9 cellular contexts compared by ENCODE assay signal in genomic region chr20:11912013-11912663, GRCh38. TPM values are rescaled to one million over a fixed set of nuclear protein-coding genes. Genes with fewer than 3 reads are reported as not detected.
A peak's percentile ranks its signal among the peaks of the same experiment; 100 is the strongest.
DNase-seq lines count a peak whose midpoint lies in the region; ATAC-seq, FAIRE-seq and TF ChIP-seq lines count a peak whose summit lies in the region.
"Had no signal": no experiment of that assay in that cellular context is flagged by ENCODE, and none has a peak within 500 bp of the region (broad histone marks: within the 10 kb centered on the region; RNA-seq: fewer than 3 reads in every experiment).

No MANE protein-coding gene starts in this region.

- no peaks in the 10 kb centered on the region for H3K9me3 Mint-ChIP-seq in CD14-positive monocyte

- H3K4me3 Mint-ChIP-seq in CD14-positive monocyte, result no peak overlapping the region

- no peak for DNase-seq in CD14-positive monocyte (ENCODE audit: low spot score)
- peak; percentile 35 for DNase-seq in HEK293T (ENCODE audit: extremely low spot score)
- peak; percentile 25 for DNase-seq in SK-N-DZ (ENCODE audit: low spot score)
- DNase-seq in keratinocyte (ENCODE audit: low read depth, low spot score), result no peak
- no peak for DNase-seq in effector CD8-positive, alpha-beta T cell (lab: John Stamatoyannopoulos, UW)
- DNase-seq in stimulated activated CD4-positive, alpha-beta T cell treated with anti-CD3 and anti-CD28 coated beads, Interleukin-2, amount 100 ng/mL, for 24 hours, result no peak

- POLR2A ChIA-PET in HEK293T (lab: Yijun Ruan, JAX), result no interaction called here

- no peak overlapping the region for H3K27ac ChIP-seq in keratinocyte (ENCODE audit: control insufficient read depth, insufficient read depth, low read length)

- H3K79me2 ChIP-seq in keratinocyte (ENCODE audit: control insufficient read depth, insufficient read depth, low read length), result peaks cover 78% of the 10 kb centered on the region

- CTCF ChIA-PET in HEK293T (lab: Yijun Ruan, JAX), result interaction anchor here (0.6 to 1.1 kb wide), 5 partner anchors 10 to 116 kb away, joined by 3 to 6 read pairs (median 3); no protein-coding TSS in a partner anchor

- TF ChIP-seq CTCF in CD14-positive monocyte (IDR thresholded peaks at IDR 0.05), result peak; percentile 37
- TF ChIP-seq CTCF in keratinocyte (optimal IDR thresholded peaks at IDR 0.05 in 1 of 3, IDR thresholded peaks at IDR 0.05 in 1 of 3, conservative IDR thresholded peaks at IDR 0.05 in 1 of 3; ENCODE audit: extremely low read depth in 1 of 3, insufficient read depth in 2 of 3, low read length in 3 of 3), result peak; percentile 61 to 71 (median 68)

- no peaks in the 10 kb centered on the region for H3K27me3 ChIP-seq in keratinocyte (ENCODE audit: control insufficient read depth, extremely low read depth, insufficient read depth, low read length)

- H3K36me3 ChIP-seq in keratinocyte (ENCODE audit: control insufficient read depth in 2 of 2, extremely low read depth in 1 of 2, insufficient read depth in 2 of 2, low read length in 2 of 2), result no peaks in the 10 kb centered on the region

- H4K20me1 ChIP-seq in keratinocyte (ENCODE audit: control insufficient read depth, extremely low read depth, insufficient read depth, low read length), result peaks cover 3% of the 10 kb centered on the region

- H2AFZ ChIP-seq in keratinocyte (ENCODE audit: control insufficient read depth, low read length), result no peak overlapping the region

- peak overlapping the region; percentile 77 for H3K4me2 ChIP-seq in keratinocyte (ENCODE audit: control insufficient read depth, extremely low read depth, insufficient read depth, low read depth, low read length)

- H3K9me3 ChIP-seq in keratinocyte (ENCODE audit: control insufficient read depth, low read depth, low read length), result no peaks in the 10 kb centered on the region

- intact Hi-C loops in CD14-positive monocyte (cut with micrococcal nuclease), result no loop called here

- no peaks in the 10 kb centered on the region for H3K27me3 Mint-ChIP-seq in CD14-positive monocyte (ENCODE audit: low read depth in 3 of 3)

- dilution Hi-C loops in keratinocyte (cut with MboI; ENCODE audit: extremely low pct_ligation_motif_present, low sequenced_read_pairs), result no loop called here

- H3K9me1 ChIP-seq in keratinocyte (ENCODE audit: control insufficient read depth, extremely low read depth, insufficient read depth, low read length), result no peaks in the 10 kb centered on the region

- H3K9ac ChIP-seq in keratinocyte (ENCODE audit: control insufficient read depth, extremely low read depth, insufficient read depth, low read length), result no peak overlapping the region

- H3K4me3 ChIP-seq in keratinocyte (ENCODE audit: control insufficient read depth in 2 of 3, extremely low read depth in 1 of 3, insufficient read depth in 2 of 3, low read depth in 1 of 3, low read length in 3 of 3), result no peak overlapping the region
- H3K4me3 ChIP-seq: skin epidermis had no signal

- H3K27ac Mint-ChIP-seq in CD14-positive monocyte, result no peak overlapping the region

- H3K4me1 ChIP-seq in keratinocyte (ENCODE audit: control insufficient read depth, extremely low read depth, insufficient read depth, low read length), result peaks cover 45% of the 10 kb centered on the region

- ATAC-seq in GM18498 (IDR thresholded peaks at IDR 0.05; ENCODE audit: unreplicated experiment) (no peak), HG03280 (IDR thresholded peaks at IDR 0.05; ENCODE audit: unreplicated experiment) (no peak)

- no peaks in the 10 kb centered on the region for H3K36me3 Mint-ChIP-seq in CD14-positive monocyte

- FAIRE-seq in keratinocyte (lab: Jason Lieb, UNC), result peak; percentile 87

- peaks cover 10% of the 10 kb centered on the region for H3K4me1 Mint-ChIP-seq in CD14-positive monocyte

TF ChIP-seq in HEK293T, 16 proteins besides CTCF, POLR2A, EP300 and RAD21:
- TF ChIP-seq TARDBP (IDR thresholded peaks at IDR 0.05) (no peak), LEF1 (IDR thresholded peaks at IDR 0.05; ENCODE audit: borderline replicate concordance) (no peak), NFRKB (IDR thresholded peaks at IDR 0.05) (no peak), L3MBTL2 (conservative IDR thresholded peaks at IDR 0.05) (no peak), PKNOX1 (IDR thresholded peaks at IDR 0.05) (no peak), ARNT (IDR thresholded peaks at IDR 0.05) (no peak), ZNF384 (IDR thresholded peaks at IDR 0.05) (no peak)

RNA-seq across cellular contexts. Expression of gene BTBD3, which starts 5.6 kb away (rescaled TPM):
- polyA plus RNA-seq in CD14-positive monocyte (1 to 10 TPM; 4.4 to 5.5 TPM), keratinocyte (21.4 to 29.5 TPM (median 22.9 TPM) in 3 replicates)
- polyA plus RNA-seq in SK-N-DZ (2014; cell fraction: cytosol; rRNA removed), result 25.0 and 29.8 TPM in 2 replicates
- polyA plus RNA-seq in SK-N-DZ (2014; cell fraction: nucleus; rRNA removed), result 30.6 and 35.9 TPM in 2 replicates
- polyA plus RNA-seq in keratinocyte (2011; ENCODE audit: low read depth), result 9.0 TPM
- 17.8 and 28.5 TPM in 2 replicates for polyA plus RNA-seq in keratinocyte (2011; cell fraction: cytosol; rRNA removed)
- 34.5 and 36.9 TPM in 2 replicates for polyA plus RNA-seq in keratinocyte (2011; cell fraction: nucleus; rRNA removed)
- 12.5 and 14.2 TPM in 2 replicates for polyA plus RNA-seq in keratinocyte (2012; ENCODE audit: low replicate concordance)
- polyA minus RNA-seq in keratinocyte, result 26.0 to 79.4 TPM (median 71.8 TPM) in 3 replicates
- 21.3 TPM for polyA minus RNA-seq in keratinocyte (2011; cell fraction: cytosol; rRNA and poly(A)+ RNA removed)
- polyA minus RNA-seq in keratinocyte (2011; cell fraction: nucleus; rRNA and poly(A)+ RNA removed), result 18.3 and 39.4 TPM in 2 replicates

Comparison
In these comparisons a context has a peak if more than half of its experiments do, and no peak if none do; other contexts are left out.
1. DNase-seq: peak in HEK293T (single experiment) and SK-N-DZ (single experiment); none in CD14-positive monocyte (single experiment), keratinocyte (single experiment), effector CD8-positive, alpha-beta T cell (single experiment) and stimulated activated CD4-positive, alpha-beta T cell treated with anti-CD3 and anti-CD28 coated beads, Interleukin-2, amount 100 ng/mL, for 24 hours (0 of 2).